In genomic region chr15:90264649-90265048, GRCh38 we compare ENCODE assay signal across 6 cellular contexts. TPM values are rescaled to one million over a fixed set of nuclear protein-coding genes. Genes with fewer than 3 reads are reported as not detected.
A peak's percentile ranks its signal among the peaks of the same experiment; 100 is the strongest.
DNase-seq lines count a peak whose midpoint lies in the region; ATAC-seq and TF ChIP-seq lines count a peak whose summit lies in the region.

No MANE protein-coding gene starts in this region.

- peak overlapping the region; percentile 91 for H3K27ac Mint-ChIP-seq in activated B cell treated with CpG ODN at 0.5 μM for 24 hours

- H3K27me3 Mint-ChIP-seq in activated B cell treated with CpG ODN at 0.5 μM for 24 hours: no peaks in the 10 kb centered on the region

- peaks cover 28% of the 10 kb centered on the region for H3K36me3 Mint-ChIP-seq in activated B cell treated with CpG ODN at 0.5 μM for 24 hours (ENCODE audit: low read depth)

- H3K4me1 ChIP-seq in right cardiac atrium (ENCODE audit: control insufficient read depth, insufficient read depth, low read length): peaks cover 9% of the 10 kb centered on the region
- peaks cover 0 to 40% (median 26%) of the 10 kb centered on the region in 4 donors for H3K4me1 ChIP-seq in tibial artery

- CTCF ChIA-PET in activated B cell treated with CpG ODN at 0.5 μM for 24 hours (lab: Charles Lee): no interaction called here

- H3K4me1 Mint-ChIP-seq in activated B cell treated with CpG ODN at 0.5 μM for 24 hours: peaks cover 43% of the 10 kb centered on the region

- WGBS in right cardiac atrium: 45% methylated on average over 4 of the region's 4 CpGs

- ATAC-seq in activated B cell treated with CpG ODN at 0.5 μM for 24 hours (ENCODE audit: low read depth) (no peak), right cardiac atrium (no peak), GM18873 (IDR thresholded peaks at IDR 0.05; ENCODE audit: low FRiP score, unreplicated experiment) (no peak)

- no peaks in the 10 kb centered on the region for H3K27me3 ChIP-seq in right cardiac atrium (ENCODE audit: control insufficient read depth, insufficient read depth)
- H3K27me3 ChIP-seq in tibial artery: no peaks in the 10 kb centered on the region

- H3K9me3 Mint-ChIP-seq in activated B cell treated with CpG ODN at 0.5 μM for 24 hours: no peaks in the 10 kb centered on the region

- H3K4me3 Mint-ChIP-seq in activated B cell treated with CpG ODN at 0.5 μM for 24 hours: peak overlapping the region; percentile 93

- intact Hi-C loops in activated B cell treated with CpG ODN at 0.5 μM for 24 hours (cut with micrococcal nuclease) (loop anchor here (1.0 kb wide), 2 partner anchors 30 to 45 kb away; partner anchors contain the start of gene GDPGP1), right cardiac atrium (cut with DNase I) (no loop called here), tibial artery (cut with DNase I; ENCODE audit: low total_unique reads) (no loop called here)

- TF ChIP-seq CTCF in activated B cell treated with CpG ODN at 0.5 μM for 24 hours (IDR thresholded peaks at IDR 0.05): no peak
- no peak for TF ChIP-seq CTCF in tibial artery (IDR thresholded peaks at IDR 0.05)

- H3K4me3 ChIP-seq in GM08714 (ENCODE audit: low read length) (peak overlapping the region; percentile 74), right cardiac atrium (ENCODE audit: low read length) (peak overlapping the region; percentile 75), tibial artery (peak overlapping the region; percentile 73 to 83)

- H3K9me3 ChIP-seq in right cardiac atrium (ENCODE audit: control insufficient read depth, low read length) (no peaks in the 10 kb centered on the region), tibial artery (no peaks in the 10 kb centered on the region)

- DNase-seq in activated B cell treated with CpG ODN at 0.5 μM for 24 hours (no peak), right cardiac atrium (no peak), tibial artery (no peak), NCI-H2029 treated with DMSO at 0.1 percent for 48 hours (lab: John Stamatoyannopoulos, UW) (no peak)

- peaks cover 0 to 12% (median 11%) of the 10 kb centered on the region in 3 donors for H3K36me3 ChIP-seq in tibial artery

- H3K27ac ChIP-seq in right cardiac atrium (ENCODE audit: low read length) (peak overlapping the region; percentile 81), tibial artery (peak overlapping the region; percentile 90 to 95)

- POLR2A ChIA-PET in activated B cell treated with CpG ODN at 0.5 μM for 24 hours (lab: Charles Lee): interaction anchor here (1.7 kb wide), 1 partner anchor 86 kb away, joined by 3 read pairs; no protein-coding TSS in a partner anchor

RNA-seq across cellular contexts. Expression of gene NGRN, which starts 0.8 kb away (rescaled TPM):
- total RNA-seq in activated B cell treated with CpG ODN at 0.5 μM for 24 hours: 32.8 and 34.1 TPM in 2 replicates
- total RNA-seq in right cardiac atrium: 100 to 1,000 TPM; 135 to 159 (median 154) TPM
- polyA plus RNA-seq in right cardiac atrium: 163 TPM

RNA-seq across cellular contexts. Expression of gene TTLL13, which starts 15.3 kb away (rescaled TPM):
- total RNA-seq in activated B cell treated with CpG ODN at 0.5 μM for 24 hours: 0.49 and 2.2 TPM in 2 replicates
- under 1 TPM in 2 of 4 donors, not detected in 2; 0.24 to 0.54 TPM for total RNA-seq in right cardiac atrium
- polyA plus RNA-seq in right cardiac atrium: 0.72 TPM

RNA-seq across cellular contexts. Expression of gene GDPGP1, which starts 30.6 kb away (rescaled TPM):
- 6.1 and 6.2 TPM in 2 replicates for total RNA-seq in activated B cell treated with CpG ODN at 0.5 μM for 24 hours
- 10 to 100 TPM; 10.6 to 20.5 (median 15.6) TPM for total RNA-seq in right cardiac atrium
- polyA plus RNA-seq in right cardiac atrium: 6.5 TPM

RNA-seq across cellular contexts. Expression of gene CIB1, which starts 30.9 kb away (rescaled TPM):
- total RNA-seq in activated B cell treated with CpG ODN at 0.5 μM for 24 hours (96.6 and 105 TPM in 2 replicates), right cardiac atrium (10 to 100 TPM; 69.5 to 70.7 (median 70.1) TPM)
- polyA plus RNA-seq in right cardiac atrium: 95.8 TPM
